In the genomic region with DNA sequence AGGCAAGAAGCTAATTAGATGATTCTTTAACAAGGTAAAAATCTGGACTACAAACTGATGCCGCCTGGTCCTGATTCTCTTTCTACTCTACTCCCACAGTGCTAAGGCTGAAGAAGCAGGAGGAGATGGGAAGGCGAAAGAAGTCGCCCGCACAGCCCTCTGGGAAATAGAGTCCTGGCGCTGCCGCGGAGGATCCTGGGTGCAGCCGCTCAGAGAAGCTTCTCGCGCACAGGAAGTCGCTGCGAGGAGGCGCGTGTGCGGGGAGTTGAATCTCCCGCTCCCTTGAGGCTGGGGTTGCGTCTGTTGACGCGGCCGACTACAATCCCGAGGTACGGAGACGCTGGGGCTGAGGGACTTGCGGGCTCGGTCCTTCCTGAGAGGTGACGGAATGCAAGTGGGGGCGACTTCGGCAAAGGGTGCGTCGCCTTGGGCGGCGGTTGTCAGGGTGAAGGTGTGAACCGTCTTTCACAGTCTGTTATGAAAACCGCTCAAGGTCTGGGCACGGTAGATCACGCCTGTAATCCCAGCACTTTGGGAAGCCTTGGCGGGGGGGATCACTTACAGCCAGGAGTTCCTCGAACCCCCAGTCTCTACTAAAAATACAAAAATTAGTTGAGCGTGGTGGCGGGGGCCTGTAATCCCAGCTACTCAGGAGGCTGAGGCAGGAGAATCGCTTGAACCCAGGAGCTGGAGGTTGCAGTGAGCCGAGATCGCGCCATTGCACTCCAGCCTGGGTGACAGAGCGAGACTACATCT, we compare ENCODE assay signal across 1 cellular context.
TF ChIP-seq lines count a peak whose summit lies in the region.

A gene (plus strand): TSS at position 212 of the 756 bp plus-strand sequence. CDS start 5,078 bp downstream, outside the sequence.

TF ChIP-seq in K562, 482 proteins besides CTCF, POLR2A, EP300 and RAD21 (continued from another document and continues in another):
- peak; percentile 84 for TF ChIP-seq RBBP5 (IDR thresholded peaks at IDR 0.05; ENCODE audit: borderline replicate concordance, insufficient read depth, low read length, poor library complexity, severe bottlenecking)
- no peak; the same call in 1 of the 2 replicates for TF ChIP-seq NR3C1 (CRISPR knock-in tag; IDR thresholded peaks at IDR 0.05)
- TF ChIP-seq GTF2F1 (IDR thresholded peaks at IDR 0.05; ENCODE audit: low read depth, low read length): no peak
- TF ChIP-seq, protein P1, sequence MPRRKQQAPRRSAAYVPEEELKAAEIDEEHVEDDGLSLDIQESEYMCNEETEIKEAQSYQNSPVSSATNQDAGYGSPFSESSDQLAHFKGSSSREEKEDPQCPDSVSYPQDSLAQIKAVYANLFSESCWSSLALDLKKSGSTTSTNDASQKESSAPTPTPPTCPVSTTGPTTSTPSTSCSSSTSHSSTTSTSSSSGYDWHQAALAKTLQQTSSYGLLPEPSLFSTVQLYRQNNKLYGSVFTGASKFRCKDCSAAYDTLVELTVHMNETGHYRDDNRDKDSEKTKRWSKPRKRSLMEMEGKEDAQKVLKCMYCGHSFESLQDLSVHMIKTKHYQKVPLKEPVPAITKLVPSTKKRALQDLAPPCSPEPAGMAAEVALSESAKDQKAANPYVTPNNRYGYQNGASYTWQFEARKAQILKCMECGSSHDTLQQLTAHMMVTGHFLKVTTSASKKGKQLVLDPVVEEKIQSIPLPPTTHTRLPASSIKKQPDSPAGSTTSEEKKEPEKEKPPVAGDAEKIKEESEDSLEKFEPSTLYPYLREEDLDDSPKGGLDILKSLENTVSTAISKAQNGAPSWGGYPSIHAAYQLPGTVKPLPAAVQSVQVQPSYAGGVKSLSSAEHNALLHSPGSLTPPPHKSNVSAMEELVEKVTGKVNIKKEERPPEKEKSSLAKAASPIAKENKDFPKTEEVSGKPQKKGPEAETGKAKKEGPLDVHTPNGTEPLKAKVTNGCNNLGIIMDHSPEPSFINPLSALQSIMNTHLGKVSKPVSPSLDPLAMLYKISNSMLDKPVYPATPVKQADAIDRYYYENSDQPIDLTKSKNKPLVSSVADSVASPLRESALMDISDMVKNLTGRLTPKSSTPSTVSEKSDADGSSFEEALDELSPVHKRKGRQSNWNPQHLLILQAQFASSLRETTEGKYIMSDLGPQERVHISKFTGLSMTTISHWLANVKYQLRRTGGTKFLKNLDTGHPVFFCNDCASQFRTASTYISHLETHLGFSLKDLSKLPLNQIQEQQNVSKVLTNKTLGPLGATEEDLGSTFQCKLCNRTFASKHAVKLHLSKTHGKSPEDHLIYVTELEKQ (CRISPR knock-in tag; IDR thresholded peaks at IDR 0.05): no peak
- no peak for TF ChIP-seq ZC3H11A (IDR thresholded peaks at IDR 0.05; ENCODE audit: low read depth, low read length)
- no peak; the same call in 1 of the 2 replicates for TF ChIP-seq TOE1 (IDR thresholded peaks at IDR 0.05; ENCODE audit: borderline replicate concordance)
- TF ChIP-seq TOE1 (CRISPR knock-in tag; IDR thresholded peaks at IDR 0.05; ENCODE audit: borderline replicate concordance, low read depth): peak; percentile 85; the same call in 1 of the 2 replicates
- TF ChIP-seq, protein P2, sequence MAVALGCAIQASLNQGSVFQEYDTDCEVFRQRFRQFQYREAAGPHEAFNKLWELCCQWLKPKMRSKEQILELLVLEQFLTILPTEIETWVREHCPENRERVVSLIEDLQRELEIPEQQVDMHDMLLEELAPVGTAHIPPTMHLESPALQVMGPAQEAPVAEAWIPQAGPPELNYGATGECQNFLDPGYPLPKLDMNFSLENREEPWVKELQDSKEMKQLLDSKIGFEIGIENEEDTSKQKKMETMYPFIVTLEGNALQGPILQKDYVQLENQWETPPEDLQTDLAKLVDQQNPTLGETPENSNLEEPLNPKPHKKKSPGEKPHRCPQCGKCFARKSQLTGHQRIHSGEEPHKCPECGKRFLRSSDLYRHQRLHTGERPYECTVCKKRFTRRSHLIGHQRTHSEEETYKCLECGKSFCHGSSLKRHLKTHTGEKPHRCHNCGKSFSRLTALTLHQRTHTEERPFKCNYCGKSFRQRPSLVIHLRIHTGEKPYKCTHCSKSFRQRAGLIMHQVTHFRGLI (CRISPR knock-in tag; IDR thresholded peaks at IDR 0.05): no peak
- TF ChIP-seq, protein P3, sequence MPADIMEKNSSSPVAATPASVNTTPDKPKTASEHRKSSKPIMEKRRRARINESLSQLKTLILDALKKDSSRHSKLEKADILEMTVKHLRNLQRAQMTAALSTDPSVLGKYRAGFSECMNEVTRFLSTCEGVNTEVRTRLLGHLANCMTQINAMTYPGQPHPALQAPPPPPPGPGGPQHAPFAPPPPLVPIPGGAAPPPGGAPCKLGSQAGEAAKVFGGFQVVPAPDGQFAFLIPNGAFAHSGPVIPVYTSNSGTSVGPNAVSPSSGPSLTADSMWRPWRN (IDR thresholded peaks at IDR 0.05; ENCODE audit: low read depth): no peak
- TF ChIP-seq CC2D1A (IDR thresholded peaks at IDR 0.05): 0 out of 2 replicates have a peak, but pooled peaks have one; percentile 11
- peak; percentile 85 for TF ChIP-seq MYBL2 (IDR thresholded peaks at IDR 0.05; ENCODE audit: low read depth)
- TF ChIP-seq MYBL2 (CRISPR knock-in tag; IDR thresholded peaks at IDR 0.05; ENCODE audit: borderline replicate concordance): no peak
- TF ChIP-seq, protein P4, sequence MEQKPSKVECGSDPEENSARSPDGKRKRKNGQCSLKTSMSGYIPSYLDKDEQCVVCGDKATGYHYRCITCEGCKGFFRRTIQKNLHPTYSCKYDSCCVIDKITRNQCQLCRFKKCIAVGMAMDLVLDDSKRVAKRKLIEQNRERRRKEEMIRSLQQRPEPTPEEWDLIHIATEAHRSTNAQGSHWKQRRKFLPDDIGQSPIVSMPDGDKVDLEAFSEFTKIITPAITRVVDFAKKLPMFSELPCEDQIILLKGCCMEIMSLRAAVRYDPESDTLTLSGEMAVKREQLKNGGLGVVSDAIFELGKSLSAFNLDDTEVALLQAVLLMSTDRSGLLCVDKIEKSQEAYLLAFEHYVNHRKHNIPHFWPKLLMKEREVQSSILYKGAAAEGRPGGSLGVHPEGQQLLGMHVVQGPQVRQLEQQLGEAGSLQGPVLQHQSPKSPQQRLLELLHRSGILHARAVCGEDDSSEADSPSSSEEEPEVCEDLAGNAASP (IDR thresholded peaks at IDR 0.05): no peak
- no peak for TF ChIP-seq ZNF184 (CRISPR knock-in tag; IDR thresholded peaks at IDR 0.05)
- TF ChIP-seq, protein P5, sequence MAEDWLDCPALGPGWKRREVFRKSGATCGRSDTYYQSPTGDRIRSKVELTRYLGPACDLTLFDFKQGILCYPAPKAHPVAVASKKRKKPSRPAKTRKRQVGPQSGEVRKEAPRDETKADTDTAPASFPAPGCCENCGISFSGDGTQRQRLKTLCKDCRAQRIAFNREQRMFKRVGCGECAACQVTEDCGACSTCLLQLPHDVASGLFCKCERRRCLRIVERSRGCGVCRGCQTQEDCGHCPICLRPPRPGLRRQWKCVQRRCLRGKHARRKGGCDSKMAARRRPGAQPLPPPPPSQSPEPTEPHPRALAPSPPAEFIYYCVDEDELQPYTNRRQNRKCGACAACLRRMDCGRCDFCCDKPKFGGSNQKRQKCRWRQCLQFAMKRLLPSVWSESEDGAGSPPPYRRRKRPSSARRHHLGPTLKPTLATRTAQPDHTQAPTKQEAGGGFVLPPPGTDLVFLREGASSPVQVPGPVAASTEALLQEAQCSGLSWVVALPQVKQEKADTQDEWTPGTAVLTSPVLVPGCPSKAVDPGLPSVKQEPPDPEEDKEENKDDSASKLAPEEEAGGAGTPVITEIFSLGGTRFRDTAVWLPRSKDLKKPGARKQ (CRISPR knock-in tag; IDR thresholded peaks at IDR 0.05): no peak
- TF ChIP-seq CXXC5 (CRISPR knock-in tag; IDR thresholded peaks at IDR 0.05): peak; percentile 97
- TF ChIP-seq, protein P6, sequence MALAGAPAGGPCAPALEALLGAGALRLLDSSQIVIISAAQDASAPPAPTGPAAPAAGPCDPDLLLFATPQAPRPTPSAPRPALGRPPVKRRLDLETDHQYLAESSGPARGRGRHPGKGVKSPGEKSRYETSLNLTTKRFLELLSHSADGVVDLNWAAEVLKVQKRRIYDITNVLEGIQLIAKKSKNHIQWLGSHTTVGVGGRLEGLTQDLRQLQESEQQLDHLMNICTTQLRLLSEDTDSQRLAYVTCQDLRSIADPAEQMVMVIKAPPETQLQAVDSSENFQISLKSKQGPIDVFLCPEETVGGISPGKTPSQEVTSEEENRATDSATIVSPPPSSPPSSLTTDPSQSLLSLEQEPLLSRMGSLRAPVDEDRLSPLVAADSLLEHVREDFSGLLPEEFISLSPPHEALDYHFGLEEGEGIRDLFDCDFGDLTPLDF (CRISPR knock-in tag; IDR thresholded peaks at IDR 0.05): peak; percentile 93
- TF ChIP-seq ILF3 (IDR thresholded peaks at IDR 0.05; ENCODE audit: borderline replicate concordance): no peak
- TF ChIP-seq ZNF76 (CRISPR knock-in tag; IDR thresholded peaks at IDR 0.05; ENCODE audit: borderline replicate concordance): peak; percentile 55; the same call in 1 of the 2 replicates
- TF ChIP-seq TAF15 (IDR thresholded peaks at IDR 0.05; ENCODE audit: low read depth, low read length): no peak
- TF ChIP-seq SRSF7 (optimal IDR thresholded peaks at IDR 0.05; ENCODE audit: low read depth, low read length): no peak
- TF ChIP-seq JUN (IDR thresholded peaks at IDR 0.05; ENCODE audit: borderline replicate concordance, low read depth, low read length): no peak
- peak; percentile 80; the same call in 1 of the 2 replicates for TF ChIP-seq JUN (CRISPR knock-in tag; IDR thresholded peaks at IDR 0.05; ENCODE audit: borderline replicate concordance)
- no peak for TF ChIP-seq ZNF444 (CRISPR knock-in tag; IDR thresholded peaks at IDR 0.05)
- TF ChIP-seq, protein P7, sequence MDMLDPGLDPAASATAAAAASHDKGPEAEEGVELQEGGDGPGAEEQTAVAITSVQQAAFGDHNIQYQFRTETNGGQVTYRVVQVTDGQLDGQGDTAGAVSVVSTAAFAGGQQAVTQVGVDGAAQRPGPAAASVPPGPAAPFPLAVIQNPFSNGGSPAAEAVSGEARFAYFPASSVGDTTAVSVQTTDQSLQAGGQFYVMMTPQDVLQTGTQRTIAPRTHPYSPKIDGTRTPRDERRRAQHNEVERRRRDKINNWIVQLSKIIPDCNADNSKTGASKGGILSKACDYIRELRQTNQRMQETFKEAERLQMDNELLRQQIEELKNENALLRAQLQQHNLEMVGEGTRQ (CRISPR knock-in tag; IDR thresholded peaks at IDR 0.05): no peak
- TF ChIP-seq, protein P8, sequence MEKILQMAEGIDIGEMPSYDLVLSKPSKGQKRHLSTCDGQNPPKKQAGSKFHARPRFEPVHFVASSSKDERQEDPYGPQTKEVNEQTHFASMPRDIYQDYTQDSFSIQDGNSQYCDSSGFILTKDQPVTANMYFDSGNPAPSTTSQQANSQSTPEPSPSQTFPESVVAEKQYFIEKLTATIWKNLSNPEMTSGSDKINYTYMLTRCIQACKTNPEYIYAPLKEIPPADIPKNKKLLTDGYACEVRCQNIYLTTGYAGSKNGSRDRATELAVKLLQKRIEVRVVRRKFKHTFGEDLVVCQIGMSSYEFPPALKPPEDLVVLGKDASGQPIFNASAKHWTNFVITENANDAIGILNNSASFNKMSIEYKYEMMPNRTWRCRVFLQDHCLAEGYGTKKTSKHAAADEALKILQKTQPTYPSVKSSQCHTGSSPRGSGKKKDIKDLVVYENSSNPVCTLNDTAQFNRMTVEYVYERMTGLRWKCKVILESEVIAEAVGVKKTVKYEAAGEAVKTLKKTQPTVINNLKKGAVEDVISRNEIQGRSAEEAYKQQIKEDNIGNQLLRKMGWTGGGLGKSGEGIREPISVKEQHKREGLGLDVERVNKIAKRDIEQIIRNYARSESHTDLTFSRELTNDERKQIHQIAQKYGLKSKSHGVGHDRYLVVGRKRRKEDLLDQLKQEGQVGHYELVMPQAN (IDR thresholded peaks at IDR 0.05; ENCODE audit: borderline replicate concordance): peak; percentile 94
- TF ChIP-seq, protein P9, sequence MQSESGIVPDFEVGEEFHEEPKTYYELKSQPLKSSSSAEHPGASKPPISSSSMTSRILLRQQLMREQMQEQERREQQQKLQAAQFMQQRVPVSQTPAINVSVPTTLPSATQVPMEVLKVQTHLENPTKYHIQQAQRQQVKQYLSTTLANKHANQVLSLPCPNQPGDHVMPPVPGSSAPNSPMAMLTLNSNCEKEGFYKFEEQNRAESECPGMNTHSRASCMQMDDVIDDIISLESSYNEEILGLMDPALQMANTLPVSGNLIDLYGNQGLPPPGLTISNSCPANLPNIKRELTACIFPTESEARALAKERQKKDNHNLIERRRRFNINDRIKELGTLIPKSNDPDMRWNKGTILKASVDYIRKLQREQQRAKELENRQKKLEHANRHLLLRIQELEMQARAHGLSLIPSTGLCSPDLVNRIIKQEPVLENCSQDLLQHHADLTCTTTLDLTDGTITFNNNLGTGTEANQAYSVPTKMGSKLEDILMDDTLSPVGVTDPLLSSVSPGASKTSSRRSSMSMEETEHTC (IDR thresholded peaks at IDR 0.05): no peak
- no peak for TF ChIP-seq TBP (optimal IDR thresholded peaks at IDR 0.05; ENCODE audit: low read depth, low read length)
- no peak for TF ChIP-seq ZNF699 (CRISPR knock-in tag; IDR thresholded peaks at IDR 0.05; ENCODE audit: insufficient replicate concordance)
- TF ChIP-seq TBL1XR1 (IDR thresholded peaks at IDR 0.05; ENCODE audit: low read length in 2 of 2): no peak
- TF ChIP-seq HDAC2 (IDR thresholded peaks at IDR 0.05): peak; percentile 91
- no peak for TF ChIP-seq SMAD2 (IDR thresholded peaks at IDR 0.05; ENCODE audit: low read depth, low read length)
- peak; percentile 63; the same call in 1 of the 2 replicates for TF ChIP-seq MTA3 (IDR thresholded peaks at IDR 0.05; ENCODE audit: borderline replicate concordance)
- TF ChIP-seq, protein P10, sequence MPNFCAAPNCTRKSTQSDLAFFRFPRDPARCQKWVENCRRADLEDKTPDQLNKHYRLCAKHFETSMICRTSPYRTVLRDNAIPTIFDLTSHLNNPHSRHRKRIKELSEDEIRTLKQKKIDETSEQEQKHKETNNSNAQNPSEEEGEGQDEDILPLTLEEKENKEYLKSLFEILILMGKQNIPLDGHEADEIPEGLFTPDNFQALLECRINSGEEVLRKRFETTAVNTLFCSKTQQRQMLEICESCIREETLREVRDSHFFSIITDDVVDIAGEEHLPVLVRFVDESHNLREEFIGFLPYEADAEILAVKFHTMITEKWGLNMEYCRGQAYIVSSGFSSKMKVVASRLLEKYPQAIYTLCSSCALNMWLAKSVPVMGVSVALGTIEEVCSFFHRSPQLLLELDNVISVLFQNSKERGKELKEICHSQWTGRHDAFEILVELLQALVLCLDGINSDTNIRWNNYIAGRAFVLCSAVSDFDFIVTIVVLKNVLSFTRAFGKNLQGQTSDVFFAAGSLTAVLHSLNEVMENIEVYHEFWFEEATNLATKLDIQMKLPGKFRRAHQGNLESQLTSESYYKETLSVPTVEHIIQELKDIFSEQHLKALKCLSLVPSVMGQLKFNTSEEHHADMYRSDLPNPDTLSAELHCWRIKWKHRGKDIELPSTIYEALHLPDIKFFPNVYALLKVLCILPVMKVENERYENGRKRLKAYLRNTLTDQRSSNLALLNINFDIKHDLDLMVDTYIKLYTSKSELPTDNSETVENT (CRISPR knock-in tag; IDR thresholded peaks at IDR 0.05): peak; percentile 40; the same call in 1 of the 2 replicates
- no peak for TF ChIP-seq ZC3H4 (CRISPR knock-in tag; IDR thresholded peaks at IDR 0.05; ENCODE audit: borderline replicate concordance)
- TF ChIP-seq, protein P11, sequence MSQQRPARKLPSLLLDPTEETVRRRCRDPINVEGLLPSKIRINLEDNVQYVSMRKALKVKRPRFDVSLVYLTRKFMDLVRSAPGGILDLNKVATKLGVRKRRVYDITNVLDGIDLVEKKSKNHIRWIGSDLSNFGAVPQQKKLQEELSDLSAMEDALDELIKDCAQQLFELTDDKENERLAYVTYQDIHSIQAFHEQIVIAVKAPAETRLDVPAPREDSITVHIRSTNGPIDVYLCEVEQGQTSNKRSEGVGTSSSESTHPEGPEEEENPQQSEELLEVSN (IDR thresholded peaks at IDR 0.05; ENCODE audit: borderline replicate concordance in 1 of 2, extremely low read depth in 1 of 2, insufficient read depth in 1 of 2, insufficient read length in 1 of 2, low read depth in 1 of 2, low read length in 1 of 2, poor library complexity in 1 of 2, severe bottlenecking in 1 of 2): peak; percentile 100
- no peak for TF ChIP-seq KDM1A (IDR thresholded peaks at IDR 0.05)
- no peak for TF ChIP-seq ZKSCAN8 (CRISPR knock-in tag; IDR thresholded peaks at IDR 0.05)
- TF ChIP-seq ZFP36 (IDR thresholded peaks at IDR 0.05; ENCODE audit: low read depth, low read length, partially characterized antibody): peak; percentile 17
